26 cellular contexts compared by ENCODE assay signal in genomic region chr2:29755233-29755632, GRCh38.
DNase-seq lines count a peak whose midpoint lies in the region; ATAC-seq, FAIRE-seq and TF ChIP-seq lines count a peak whose summit lies in the region.
"Had no signal": no experiment of that assay in that cellular context is flagged by ENCODE, and none has a peak within 500 bp of the region (broad histone marks: within the 10 kb centered on the region; RNA-seq: fewer than 3 reads in every experiment).

No MANE protein-coding gene starts in this region.

- H3K9me3 Mint-ChIP-seq in GM23338: no peaks in the 10 kb centered on the region
- H3K9me3 Mint-ChIP-seq: CD4-positive, alpha-beta T cell; CD8-positive, alpha-beta T cell had no signal

- 0 out of 3 replicates have a peak, but pooled peaks cover 2% of the 10 kb centered on the region for H3K4me1 Mint-ChIP-seq in GM23338
- H3K4me1 Mint-ChIP-seq: B cell had no signal

- H3K14ac ChIP-seq in H1 (ENCODE audit: insufficient read length): no peak overlapping the region

- H2BK12ac ChIP-seq in H1 (ENCODE audit: low read depth, low read length): no peak overlapping the region

- peak overlapping the region; percentile 86 for H2AFZ ChIP-seq in GM23338
- H2AFZ ChIP-seq in GM12878 (ENCODE audit: control insufficient read depth, low read depth, low read length): no peak overlapping the region
- 0 out of 2 replicates have a peak overlapping the region, but pooled peaks have one; percentile 39 for H2AFZ ChIP-seq in H1 (ENCODE audit: low read length)

- H3K9me3 ChIP-seq in HEK293 (ENCODE audit: control insufficient read depth, insufficient read depth, low read depth, low read length) (no peaks in the 10 kb centered on the region), GM12878 (replicated peaks; ENCODE audit: control insufficient read depth, insufficient read depth, low read length) (no peaks in the 10 kb centered on the region), H1 (ENCODE audit: insufficient read depth in 2 of 2, low read depth in 1 of 2, low read length in 1 of 2) (no peaks in the 10 kb centered on the region)
- H3K9me3 ChIP-seq: A549; BLaER1 treated with 17β-estradiol and CSF1 and Interleukin-3, amounts not matched to agents 10 nM and 100 nM; Caco-2 had no signal

- H3K9me2 ChIP-seq in GM23338 (ENCODE audit: insufficient read depth): no peaks in the 10 kb centered on the region

- ATAC-seq in GM23338 (no peak), GM12878 (no peak), HG03457 (IDR thresholded peaks at IDR 0.05; ENCODE audit: unreplicated experiment) (no peak)
- ATAC-seq: A549; CD8-positive, alpha-beta T cell had no signal

- H3K27ac Mint-ChIP-seq in GM23338: no peak overlapping the region
- H3K27ac Mint-ChIP-seq: B cell; CD4-positive, alpha-beta T cell; CD8-positive, alpha-beta T cell had no signal

- H3K79me2 ChIP-seq in GM23338 (replicated peaks; ENCODE audit: insufficient read depth) (no peaks in the 10 kb centered on the region), GM12878 (ENCODE audit: control insufficient read depth, insufficient read depth, low read length) (no peaks in the 10 kb centered on the region), H1 (ENCODE audit: control insufficient read depth in 1 of 2, insufficient read depth in 2 of 2, low read length in 2 of 2) (no peaks in the 10 kb centered on the region)

- no peaks in the 10 kb centered on the region for H3F3A ChIP-seq in GM23338 (replicated peaks; ENCODE audit: low read depth)

- no peak overlapping the region for H3K23ac ChIP-seq in H1 (ENCODE audit: insufficient read length)

- in situ Hi-C loops in GM12878 (cut with MboI): no loop called here

- no peak overlapping the region for H2BK120ac ChIP-seq in H1 (replicated peaks; ENCODE audit: low read depth, low read length)

- H3K9ac ChIP-seq in GM12878 (ENCODE audit: control insufficient read depth, insufficient read depth, low read length) (no peak overlapping the region), H1 (replicated peaks in 1 of 4; ENCODE audit: extremely low read depth in 1 of 4, low read depth in 3 of 4, low read length in 3 of 4) (no peak overlapping the region)
- H3K9ac ChIP-seq: BLaER1 treated with 17β-estradiol and CSF1 and Interleukin-3, amounts not matched to agents 10 nM and 100 nM had no signal

- no peak overlapping the region for H4K8ac ChIP-seq in H1 (ENCODE audit: extremely low read depth, insufficient read depth, low read length)

- H3K27me3 ChIP-seq in GM23338 (ENCODE audit: insufficient read depth): no peaks in the 10 kb centered on the region
- 0 out of 4 replicates have a peak, but pooled peaks cover 0 to 2% of the 10 kb centered on the region in 2 experiments for H3K27me3 ChIP-seq in GM12878 (replicated peaks in 1 of 2; ENCODE audit: control insufficient read depth in 2 of 2, insufficient read depth in 2 of 2, low read length in 1 of 2)
- peaks cover 0 to 2% (median 0%) of the 10 kb centered on the region in 4 experiments; a peak in 3 of 7 replicates for H3K27me3 ChIP-seq in H1 (replicated peaks in 1 of 4; ENCODE audit: control insufficient read depth in 3 of 4, extremely low read depth in 1 of 4, insufficient read depth in 3 of 4, low read length in 3 of 4)
- H3K27me3 ChIP-seq: BLaER1 treated with 17β-estradiol and CSF1 and Interleukin-3, amounts not matched to agents 10 nM and 100 nM had no signal

- TF ChIP-seq CTCF in GM23338 (conservative IDR thresholded peaks at IDR 0.05; ENCODE audit: low read depth in 2 of 2): no peak
- TF ChIP-seq CTCF in HEK293 (tag by site-specific recombination; IDR thresholded peaks at IDR 0.05): no peak
- TF ChIP-seq CTCF in GM12878 (IDR thresholded peaks at IDR 0.05 in 2 of 3, conservative IDR thresholded peaks at IDR 0.05 in 1 of 3; ENCODE audit: control insufficient read depth in 2 of 3, extremely low read depth in 1 of 3, insufficient read depth in 1 of 3, low read depth in 3 of 3, low read length in 3 of 3): no peak
- no peak for TF ChIP-seq CTCF in H1 (IDR thresholded peaks at IDR 0.05; ENCODE audit: control extremely low read depth in 1 of 3, insufficient read depth in 1 of 3, low read depth in 1 of 3, low read length in 3 of 3)

- intact Hi-C loops in GM12878 (cut with micrococcal nuclease; ENCODE audit: unreplicated experiment): no loop called here

- no peak overlapping the region for H3K4me3 Mint-ChIP-seq in GM23338
- H3K4me3 Mint-ChIP-seq: B cell; CD4-positive, alpha-beta T cell; CD8-positive, alpha-beta T cell had no signal

- no peaks in the 10 kb centered on the region; the same call in 1 of the 2 replicates for H3K23me2 ChIP-seq in H1 (ENCODE audit: low read depth, low read length)

- no peak overlapping the region for H2BK15ac ChIP-seq in H1 (ENCODE audit: low read length)

- H3K4me3 ChIP-seq in GM23338 (no peak overlapping the region), HEK293 (ENCODE audit: low read depth, low read length) (no peak overlapping the region), GM12878 (no peak overlapping the region), H1 (ENCODE audit: extremely low read depth in 1 of 4, insufficient read depth in 2 of 4, low read depth in 3 of 4, low read length in 4 of 4) (no peak overlapping the region)
- H3K4me3 ChIP-seq: A549; BLaER1 treated with 17β-estradiol and CSF1 and Interleukin-3, amounts not matched to agents 10 nM and 100 nM had no signal

- no peak overlapping the region for H3K56ac ChIP-seq in H1 (replicated peaks; ENCODE audit: insufficient read length, low read depth, low read length)

- H3K36me3 ChIP-seq in GM23338 (ENCODE audit: insufficient read depth): no peaks in the 10 kb centered on the region
- H3K36me3 ChIP-seq in HEK293 (ENCODE audit: control insufficient read depth in 2 of 2, insufficient read depth in 1 of 2, low read length in 2 of 2): no peaks in the 10 kb centered on the region
- H3K36me3 ChIP-seq in GM12878 (ENCODE audit: control insufficient read depth in 2 of 2, insufficient read depth in 2 of 2, low read length in 1 of 2): no peaks in the 10 kb centered on the region
- H3K36me3 ChIP-seq in H1 (ENCODE audit: control insufficient read depth in 2 of 4, insufficient read depth in 4 of 4, low read length in 3 of 4): no peaks in the 10 kb centered on the region
- H3K36me3 ChIP-seq: BLaER1 treated with 17β-estradiol and CSF1 and Interleukin-3, amounts not matched to agents 10 nM and 100 nM had no signal

- H4K5ac ChIP-seq in H1 (ENCODE audit: insufficient read length, low read depth, low read length): no peak overlapping the region

- H3K4me1 ChIP-seq in GM23338 (ENCODE audit: insufficient read depth) (no peaks in the 10 kb centered on the region), HEK293 (ENCODE audit: control insufficient read depth, insufficient read depth, low read length) (no peaks in the 10 kb centered on the region), GM12878 (ENCODE audit: control insufficient read depth, insufficient read depth, low read length) (no peaks in the 10 kb centered on the region), H1 (replicated peaks in 1 of 4; ENCODE audit: control insufficient read depth in 3 of 4, insufficient read depth in 4 of 4, low read length in 3 of 4) (no peaks in the 10 kb centered on the region)
- H3K4me1 ChIP-seq: A549; BLaER1 treated with 17β-estradiol and CSF1 and Interleukin-3, amounts not matched to agents 10 nM and 100 nM; Caco-2 had no signal

- H3K27ac ChIP-seq in GM23338 (ENCODE audit: low read depth) (no peak overlapping the region), HEK293 (ENCODE audit: extremely low read depth, low read depth, low read length) (no peak overlapping the region), GM12878 (ENCODE audit: control insufficient read depth, insufficient read depth) (no peak overlapping the region), H1 (ENCODE audit: low read depth, low read length) (no peak overlapping the region)
- H3K27ac ChIP-seq: 22Rv1; A549; BLaER1 treated with 17β-estradiol and CSF1 and Interleukin-3, amounts not matched to agents 10 nM and 100 nM; C4-2B had no signal

- H2BK5ac ChIP-seq in H1 (ENCODE audit: low read depth, low read length): no peak overlapping the region

- RAD21 ChIA-PET in GM12878 (lab: Charles Lee; ENCODE audit: unreplicated experiment): no interaction called here

- no peaks in the 10 kb centered on the region for H3K36me3 Mint-ChIP-seq in GM23338 (ENCODE audit: low read depth)
- H3K36me3 Mint-ChIP-seq: CD8-positive, alpha-beta T cell had no signal

- H2AK5ac ChIP-seq in H1 (ENCODE audit: low read depth, low read length): no peak overlapping the region

- H3K18ac ChIP-seq in H1 (ENCODE audit: extremely low read depth, low read length): no peak overlapping the region

- no peak overlapping the region for H4K91ac ChIP-seq in H1 (replicated peaks; ENCODE audit: insufficient read length, low read length)

- no TSS peak for BruUV-seq in GM12878 (replicated peaks; lab: Mats Ljungman, UMichigan)

- H3K79me1 ChIP-seq in H1 (ENCODE audit: low read depth, low read length): no peaks in the 10 kb centered on the region

- H3K27me3 Mint-ChIP-seq in GM23338 (ENCODE audit: insufficient read depth, low read depth, poor library complexity): no peaks in the 10 kb centered on the region
- H3K27me3 Mint-ChIP-seq: B cell; CD4-positive, alpha-beta T cell had no signal

- H4K20me1 ChIP-seq in GM23338 (replicated peaks; ENCODE audit: insufficient read depth) (no peaks in the 10 kb centered on the region), GM12878 (ENCODE audit: control insufficient read depth, insufficient read depth) (no peaks in the 10 kb centered on the region), H1 (replicated peaks in 1 of 2; ENCODE audit: control insufficient read depth in 1 of 2, insufficient read depth in 2 of 2, low read length in 2 of 2) (no peaks in the 10 kb centered on the region)
- H4K20me1 ChIP-seq: BLaER1 treated with 17β-estradiol and CSF1 and Interleukin-3, amounts not matched to agents 10 nM and 100 nM had no signal

- no peak for TF ChIP-seq RAD21 in GM12878 (IDR thresholded peaks at IDR 0.05; ENCODE audit: insufficient read depth, low read depth, low read length)
- TF ChIP-seq RAD21 in H1 (IDR thresholded peaks at IDR 0.05 in 1 of 2, conservative IDR thresholded peaks at IDR 0.05 in 1 of 2; ENCODE audit: low read depth in 2 of 2, low read length in 2 of 2): no peak

- CTCF ChIA-PET in HEK293 (lab: Yijun Ruan, JAX) (no interaction called here), GM12878 (lab: Yijun Ruan, JAX) (no interaction called here), H1 (lab: Charles Lee; ENCODE audit: partially characterized antibody) (interaction anchor here (1.1 to 1.6 kb wide), 3 partner anchors 14 to 446 kb away, joined by 3 to 4 read pairs (median 3); no protein-coding TSS in a partner anchor)

- H2BK20ac ChIP-seq in H1 (ENCODE audit: low read length): no peak overlapping the region

- no peak for DNase-seq in GM23338 (ENCODE audit: low spot score)
- no peak for DNase-seq in GM12878 (ENCODE audit: low read depth, low spot score)
- DNase-seq in H1 (ENCODE audit: low read depth in 1 of 2, low spot score in 2 of 2): no peak
- no peak for DNase-seq in activated naive CD4-positive, alpha-beta T cell (lab: John Stamatoyannopoulos, UW)
- no peak for DNase-seq in occipital lobe (lab: John Stamatoyannopoulos, UW)
- DNase-seq in T-helper 9 cell: no peak
- DNase-seq: AML-193; Caco-2; Calu3; CD4-positive, alpha-beta T cell; CD8-positive, alpha-beta T cell; DMS153; DMS53; DND-41; EL; GDM1 had no signal

- SMC1A ChIA-PET in GM12878 (lab: Charles Lee; ENCODE audit: uncharacterized antibody, unreplicated experiment): no interaction called here

- no peak overlapping the region for H3K4me2 ChIP-seq in GM23338
- no peak overlapping the region for H3K4me2 ChIP-seq in GM12878 (ENCODE audit: control insufficient read depth, insufficient read depth)
- H3K4me2 ChIP-seq in H1 (ENCODE audit: insufficient read depth in 1 of 2, low read depth in 2 of 2, low read length in 2 of 2): no peak overlapping the region
- H3K4me2 ChIP-seq: A549; BLaER1 treated with 17β-estradiol and CSF1 and Interleukin-3, amounts not matched to agents 10 nM and 100 nM had no signal

- TF ChIP-seq POLR2A in GM12878 (IDR thresholded peaks at IDR 0.05; ENCODE audit: low read depth, low read length) (no peak), H1 (IDR thresholded peaks at IDR 0.05; ENCODE audit: control extremely low read depth in 1 of 2, low read depth in 2 of 2, low read length in 2 of 2) (no peak)

- no peak for TF ChIP-seq EP300 in GM12878 (IDR thresholded peaks at IDR 0.05; ENCODE audit: borderline replicate concordance in 1 of 2, control insufficient read depth in 1 of 2, low read depth in 2 of 2, low read length in 2 of 2)
- no peak for TF ChIP-seq EP300 in H1 (IDR thresholded peaks at IDR 0.05; ENCODE audit: borderline replicate concordance in 1 of 2, low read depth in 2 of 2, low read length in 2 of 2)

- H3K4ac ChIP-seq in H1 (replicated peaks; ENCODE audit: insufficient read length, low read depth, low read length): no peak overlapping the region

- 20% methylated on average over 7 of the region's 7 CpGs for WGBS in GM12878 (ENCODE audit: insufficient coverage, insufficient replicate concordance, low lambda C conversion rate, missing lambda C conversion rate)
- WGBS in H1 (ENCODE audit: extremely low coverage in 1 of 2, insufficient coverage in 1 of 2, insufficient read length in 1 of 2, insufficient replicate concordance in 2 of 2, low coverage in 1 of 2, low lambda C conversion rate in 2 of 2, missing lambda C conversion rate in 1 of 2), 2 experiments: 89% methylated on average over 7 of the region's 7 CpGs; no CpG with 5 or more reads in 1 of the 2 experiments

- POLR2A ChIA-PET in HEK293 (lab: Yijun Ruan, JAX): no interaction called here
- POLR2A ChIA-PET in GM12878 (lab: Charles Lee): no interaction called here
- POLR2A ChIA-PET in H1 (lab: Charles Lee; ENCODE audit: partially characterized antibody): no interaction called here

- FAIRE-seq in GM12878 (lab: Jason Lieb, UNC): no peak
- no peak for FAIRE-seq in H1 (lab: Jason Lieb, UNC)
- FAIRE-seq: A549, D721Med, GM12891, GM19239 had no signal
